12 cellular contexts compared by ENCODE assay signal in the genomic region with DNA sequence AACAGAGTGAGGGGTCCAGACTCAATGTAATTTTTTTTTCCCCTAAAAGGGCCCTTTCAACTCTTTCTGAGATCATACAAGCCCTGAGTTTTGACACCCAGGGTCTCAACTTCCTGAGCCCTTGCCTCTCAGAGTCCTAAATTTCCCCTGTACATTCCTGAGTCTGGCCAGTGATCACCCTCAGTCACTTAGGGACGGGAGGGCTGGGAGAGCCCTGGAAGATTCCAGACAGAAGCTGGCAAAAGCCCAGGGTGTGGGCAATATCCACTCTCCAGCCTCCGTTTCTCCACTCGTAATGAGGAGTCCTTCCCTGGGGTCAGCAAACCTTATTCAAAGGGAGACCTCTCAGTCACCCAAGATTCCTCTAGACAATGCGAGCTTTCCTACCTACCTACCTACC. TPM values are rescaled to one million over a fixed set of nuclear protein-coding genes. Genes with fewer than 3 reads are reported as not detected.
A peak's percentile ranks its signal among the peaks of the same experiment; 100 is the strongest.
DNase-seq lines count a peak whose midpoint lies in the region; ATAC-seq and TF ChIP-seq lines count a peak whose summit lies in the region.
"Had no signal": no experiment of that assay in that cellular context is flagged by ENCODE, and none has a peak within 500 bp of the region (broad histone marks: within the 10 kb centered on the region; RNA-seq: fewer than 3 reads in every experiment).

No MANE protein-coding gene starts in this region.

- H3K9me3 ChIP-seq in DOHH2 (ENCODE audit: control insufficient read depth, insufficient read depth, low read length) (no peaks in the 10 kb centered on the region), RWPE2 (ENCODE audit: severe bottlenecking) (no peaks in the 10 kb centered on the region), gastrocnemius medialis (no peaks in the 10 kb centered on the region), ovary (no peaks in the 10 kb centered on the region), BE2C (no peaks in the 10 kb centered on the region)

- H3K27me3 ChIP-seq in DOHH2 (ENCODE audit: control insufficient read depth, low read length) (peaks cover 12% of the 10 kb centered on the region), RWPE2 (ENCODE audit: insufficient read depth, poor library complexity, severe bottlenecking) (no peaks in the 10 kb centered on the region), foreskin keratinocyte (no peaks in the 10 kb centered on the region), gastrocnemius medialis (peaks cover 5 to 10% (median 9%) of the 10 kb centered on the region in 3 donors), ovary (no peaks in the 10 kb centered on the region), BE2C (peaks cover 7% of the 10 kb centered on the region; the same call in 1 of the 2 replicates)

- TF ChIP-seq POLR2A in gastrocnemius medialis (IDR thresholded peaks at IDR 0.05) (no peak), ovary (IDR thresholded peaks at IDR 0.05) (no peak)

- TF ChIP-seq EP300 in ovary (IDR thresholded peaks at IDR 0.05): no peak

- H4K20me1 ChIP-seq in DOHH2 (ENCODE audit: control insufficient read depth, insufficient read depth, low read depth, low read length): no peaks in the 10 kb centered on the region

- WGBS in ovary, 3 donors: 50 to 65% (median 58%) methylated on average over 4 of the region's 4 CpGs

- no peak overlapping the region for H3K27ac ChIP-seq in DOHH2 (ENCODE audit: low read depth, low read length)
- peak overlapping the region; percentile 98 for H3K27ac ChIP-seq in RWPE2 (ENCODE audit: poor library complexity, severe bottlenecking)
- peak overlapping the region; percentile 65 for H3K27ac ChIP-seq in foreskin keratinocyte
- H3K27ac ChIP-seq in gastrocnemius medialis: peak overlapping the region in 3 of 4 donors; percentile 8 to 92 (median 88)
- H3K27ac ChIP-seq in ovary: no peak overlapping the region

- DNase-seq in RWPE2 (ENCODE audit: low spot score) (no peak), foreskin keratinocyte (no peak), gastrocnemius medialis (no peak), ovary (no peak), BE2C (no peak), NCI-H2171 treated with DMSO at 0.1 percent for 48 hours (lab: John Stamatoyannopoulos, UW) (no peak)
- no peak for DNase-seq in activated naive CD4-positive, alpha-beta T cell treated with anti-CD3 and anti-CD28 coated beads, Interleukin-2, amount 50 U/mL, for 16 hours
- DNase-seq: activated CD8-positive, alpha-beta T cell treated with anti-CD3 and anti-CD28 coated beads, Interleukin-2, amount 10 ng/mL, durations not matched to agents 7 days and 5 days; CD4-positive, CD25-positive, alpha-beta regulatory T cell; dorsolateral prefrontal cortex; hypothalamus had no signal

- H3K4me3 ChIP-seq in DOHH2 (ENCODE audit: low read length): peak overlapping the region; percentile 95; the same call in 1 of the 2 replicates
- peak overlapping the region; percentile 92 for H3K4me3 ChIP-seq in RWPE2 (ENCODE audit: severe bottlenecking)
- H3K4me3 ChIP-seq in gastrocnemius medialis: no peak overlapping the region
- no peak overlapping the region for H3K4me3 ChIP-seq in ovary
- no peak overlapping the region for H3K4me3 ChIP-seq in BE2C (ENCODE audit: low read depth, low read length)

- ATAC-seq in RWPE2 (ENCODE audit: low read depth): no peak
- no peak for ATAC-seq in foreskin keratinocyte
- ATAC-seq in gastrocnemius medialis: no peak
- ATAC-seq: activated CD8-positive, alpha-beta T cell treated with anti-CD3 and anti-CD28 coated beads, Interleukin-2, amount 10 ng/mL, durations not matched to agents 7 days and 5 days had no signal

- H3K36me3 ChIP-seq in DOHH2 (ENCODE audit: control insufficient read depth, low read length) (peaks cover 3% of the 10 kb centered on the region), RWPE2 (ENCODE audit: low read depth) (peaks cover 34% of the 10 kb centered on the region), gastrocnemius medialis (no peaks in the 10 kb centered on the region), ovary (no peaks in the 10 kb centered on the region), BE2C (peaks cover 6% of the 10 kb centered on the region)

- TF ChIP-seq CTCF in DOHH2 (IDR thresholded peaks at IDR 0.05; ENCODE audit: low read depth, low read length, poor library complexity, severe bottlenecking) (no peak), RWPE2 (IDR thresholded peaks at IDR 0.05; ENCODE audit: poor library complexity, severe bottlenecking) (no peak), foreskin keratinocyte (conservative IDR thresholded peaks at IDR 0.05) (no peak), gastrocnemius medialis (IDR thresholded peaks at IDR 0.05 in 4 of 5, conservative IDR thresholded peaks at IDR 0.05 in 1 of 5) (no peak), ovary (IDR thresholded peaks at IDR 0.05) (no peak), BE2C (IDR thresholded peaks at IDR 0.05; ENCODE audit: low read depth, low read length) (no peak)

- H3K4me1 ChIP-seq in DOHH2 (ENCODE audit: control insufficient read depth, low read length) (peaks cover 54% of the 10 kb centered on the region), RWPE2 (ENCODE audit: insufficient read depth, poor library complexity, severe bottlenecking) (peaks cover 25% of the 10 kb centered on the region), foreskin keratinocyte (peaks cover 26% of the 10 kb centered on the region), gastrocnemius medialis (peaks cover 23 to 27% of the 10 kb centered on the region in 2 donors), ovary (ENCODE audit: insufficient read depth) (peaks cover 5% of the 10 kb centered on the region), BE2C (no peaks in the 10 kb centered on the region; the same call in none of the 2 replicates)

- peak overlapping the region; percentile 91 for H3K4me2 ChIP-seq in DOHH2 (ENCODE audit: low read length)

- peaks cover 12% of the 10 kb centered on the region; the same call in 1 of the 2 replicates for H3F3A ChIP-seq in DOHH2 (ENCODE audit: control insufficient read depth, insufficient read depth)

- H3K79me2 ChIP-seq in DOHH2 (ENCODE audit: control insufficient read depth, low read length): peaks cover 18% of the 10 kb centered on the region

- in situ Hi-C loops in gastrocnemius medialis (cut with MboI; ENCODE audit: low sequenced_read_pairs in 4 of 4): no loop called here

- intact Hi-C loops in gastrocnemius medialis (cut with DNase I; ENCODE audit: low total_unique reads): no loop called here
- intact Hi-C loops in ovary (cut with DNase I): no loop called here

- H3K9me2 ChIP-seq in DOHH2 (replicated peaks; ENCODE audit: control insufficient read depth, low read length): no peaks in the 10 kb centered on the region

RNA-seq across cellular contexts. Expression of a gene that starts 1.6 kb away (rescaled TPM):
- 122 and 144 TPM in 2 replicates for total RNA-seq in foreskin keratinocyte
- polyA plus RNA-seq in foreskin keratinocyte: 182 and 227 TPM in 2 replicates
- 1 to 10 TPM; 1.1 to 6.9 (median 1.5) TPM for total RNA-seq in gastrocnemius medialis
- 10 to 100 TPM in 5 of 7 donors, 1 to 10 TPM in 2; 6.8 to 29.1 (median 16.7) TPM for total RNA-seq in ovary
- polyA plus RNA-seq in ovary: 10 to 100 TPM; 10.6 to 13.3 TPM
- polyA plus RNA-seq in BE2C (2012; ENCODE audit: insufficient read depth, insufficient read length, low read depth): 0.77 TPM

RNA-seq across cellular contexts. Expression of a gene that starts 3.2 kb away (rescaled TPM):
- total RNA-seq in foreskin keratinocyte (29.0 and 38.5 TPM in 2 replicates), gastrocnemius medialis (1 to 10 TPM; 5.1 to 8.3 (median 5.8) TPM), ovary (1 to 10 TPM; 1.5 to 8.5 (median 6.5) TPM)
- polyA plus RNA-seq in foreskin keratinocyte (18.3 and 25.4 TPM in 2 replicates), ovary (1 to 10 TPM; 2.7 to 5.4 TPM)
- 16.9 TPM for polyA plus RNA-seq in BE2C (2012; ENCODE audit: insufficient read depth, insufficient read length, low read depth)

RNA-seq across cellular contexts. Expression of a gene that starts 20.4 kb away (rescaled TPM):
- total RNA-seq in foreskin keratinocyte (271 TPM in 2 replicates), gastrocnemius medialis (100 to 1,000 TPM in 2 of 4 donors, 10 to 100 TPM in 2; 92.1 to 185 (median 103) TPM), ovary (10 to 100 TPM; 70.7 to 98.6 (median 83.9) TPM)
- polyA plus RNA-seq in foreskin keratinocyte (359 and 380 TPM in 2 replicates), ovary (10 to 100 TPM; 41.1 to 64.3 TPM)
- 120 TPM for polyA plus RNA-seq in BE2C (2012; ENCODE audit: insufficient read depth, insufficient read length, low read depth)

RNA-seq across cellular contexts. Expression of a gene that starts 32.9 kb away (rescaled TPM):
- 32.1 and 36.9 TPM in 2 replicates for total RNA-seq in foreskin keratinocyte
- 34.5 and 40.1 TPM in 2 replicates for polyA plus RNA-seq in foreskin keratinocyte
- 1 to 10 TPM; 4.8 to 8.9 (median 7.2) TPM for total RNA-seq in gastrocnemius medialis
- 10 to 100 TPM in 6 of 7 donors, 1 to 10 TPM in 1; 6.3 to 18.6 (median 17.3) TPM for total RNA-seq in ovary
- polyA plus RNA-seq in ovary: 10 to 100 TPM; 13.1 to 13.3 TPM
- 23.3 TPM for polyA plus RNA-seq in BE2C (2012; ENCODE audit: insufficient read depth, insufficient read length, low read depth)

Comparison
In these comparisons a context has a peak if more than half of its experiments do, and no peak if none do; other contexts are left out.
1. H3K27ac ChIP-seq: peak in RWPE2 (single experiment), foreskin keratinocyte (single experiment) and gastrocnemius medialis (3 of 4); none in DOHH2 (single experiment) and ovary (0 of 2).
2. H3K4me3 ChIP-seq: peak in DOHH2 (single experiment) and RWPE2 (single experiment); none in gastrocnemius medialis (0 of 4), ovary (single experiment) and BE2C (single experiment).